1 cellular context compared by ENCODE assay signal in genomic region chr10:78281627-78282026, GRCh38.
TF ChIP-seq lines count a peak whose summit lies in the region.

No MANE protein-coding gene starts in this region.

TF ChIP-seq in HepG2, 621 proteins besides CTCF, POLR2A, EP300 and RAD21 (continued from another document):
- TF ChIP-seq ZNF629 (CRISPR knock-in tag; conservative IDR thresholded peaks at IDR 0.05), result peak; percentile 49; the same call in 1 of the 2 replicates
